1 cellular context compared by ENCODE assay signal in genomic region chr1:155847823-155848529, GRCh38.
TF ChIP-seq lines count a peak whose summit lies in the region.

No MANE protein-coding gene starts in this region.

TF ChIP-seq in WTC11, 78 proteins besides CTCF, POLR2A, EP300 and RAD21 (continued from another document):
- TF ChIP-seq, protein P1, sequence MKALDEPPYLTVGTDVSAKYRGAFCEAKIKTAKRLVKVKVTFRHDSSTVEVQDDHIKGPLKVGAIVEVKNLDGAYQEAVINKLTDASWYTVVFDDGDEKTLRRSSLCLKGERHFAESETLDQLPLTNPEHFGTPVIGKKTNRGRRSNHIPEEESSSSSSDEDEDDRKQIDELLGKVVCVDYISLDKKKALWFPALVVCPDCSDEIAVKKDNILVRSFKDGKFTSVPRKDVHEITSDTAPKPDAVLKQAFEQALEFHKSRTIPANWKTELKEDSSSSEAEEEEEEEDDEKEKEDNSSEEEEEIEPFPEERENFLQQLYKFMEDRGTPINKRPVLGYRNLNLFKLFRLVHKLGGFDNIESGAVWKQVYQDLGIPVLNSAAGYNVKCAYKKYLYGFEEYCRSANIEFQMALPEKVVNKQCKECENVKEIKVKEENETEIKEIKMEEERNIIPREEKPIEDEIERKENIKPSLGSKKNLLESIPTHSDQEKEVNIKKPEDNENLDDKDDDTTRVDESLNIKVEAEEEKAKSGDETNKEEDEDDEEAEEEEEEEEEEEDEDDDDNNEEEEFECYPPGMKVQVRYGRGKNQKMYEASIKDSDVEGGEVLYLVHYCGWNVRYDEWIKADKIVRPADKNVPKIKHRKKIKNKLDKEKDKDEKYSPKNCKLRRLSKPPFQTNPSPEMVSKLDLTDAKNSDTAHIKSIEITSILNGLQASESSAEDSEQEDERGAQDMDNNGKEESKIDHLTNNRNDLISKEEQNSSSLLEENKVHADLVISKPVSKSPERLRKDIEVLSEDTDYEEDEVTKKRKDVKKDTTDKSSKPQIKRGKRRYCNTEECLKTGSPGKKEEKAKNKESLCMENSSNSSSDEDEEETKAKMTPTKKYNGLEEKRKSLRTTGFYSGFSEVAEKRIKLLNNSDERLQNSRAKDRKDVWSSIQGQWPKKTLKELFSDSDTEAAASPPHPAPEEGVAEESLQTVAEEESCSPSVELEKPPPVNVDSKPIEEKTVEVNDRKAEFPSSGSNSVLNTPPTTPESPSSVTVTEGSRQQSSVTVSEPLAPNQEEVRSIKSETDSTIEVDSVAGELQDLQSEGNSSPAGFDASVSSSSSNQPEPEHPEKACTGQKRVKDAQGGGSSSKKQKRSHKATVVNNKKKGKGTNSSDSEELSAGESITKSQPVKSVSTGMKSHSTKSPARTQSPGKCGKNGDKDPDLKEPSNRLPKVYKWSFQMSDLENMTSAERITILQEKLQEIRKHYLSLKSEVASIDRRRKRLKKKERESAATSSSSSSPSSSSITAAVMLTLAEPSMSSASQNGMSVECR (CRISPR knock-in tag; IDR thresholded peaks at IDR 0.05; ENCODE audit: borderline replicate concordance), result no peak
- TF ChIP-seq PRDM15 (CRISPR knock-in tag; IDR thresholded peaks at IDR 0.05) (no peak), ZNF219 (CRISPR knock-in tag; IDR thresholded peaks at IDR 0.05; ENCODE audit: borderline replicate concordance) (no peak), TP53 (CRISPR knock-in tag; IDR thresholded peaks at IDR 0.05) (no peak), E2F5 (CRISPR knock-in tag; IDR thresholded peaks at IDR 0.05) (no peak)
